In the genomic region with DNA sequence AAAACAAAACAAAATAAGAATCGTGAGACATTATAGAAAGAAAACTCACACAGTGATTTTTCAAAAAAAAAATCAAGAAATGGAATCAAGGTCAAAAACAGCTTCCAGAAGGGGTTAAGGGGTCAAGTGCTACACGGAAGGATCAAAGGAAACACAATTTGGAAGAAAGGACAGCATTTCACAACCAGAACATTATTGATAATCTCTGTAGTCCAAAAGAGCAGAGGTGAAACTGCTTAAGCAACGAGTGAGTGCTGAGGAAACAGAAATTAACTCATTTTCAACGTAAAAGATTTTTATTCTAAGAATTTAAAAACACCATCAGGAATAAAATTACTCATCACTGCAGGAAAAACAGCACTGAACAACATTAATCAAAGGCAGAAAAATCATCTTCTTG, we compare ENCODE assay signal across 30 cellular contexts.
"Had no signal": no experiment of that assay in that cellular context is flagged by ENCODE, and none has a peak within 500 bp of the region (broad histone marks: within the 10 kb centered on the region; RNA-seq: fewer than 3 reads in every experiment).

No MANE protein-coding gene starts in this region.

- ATAC-seq: left ventricle myocardium superior; lower lobe of right lung; naive thymus-derived CD8-positive, alpha-beta T cell; pancreas; right cardiac atrium; stimulated activated naive B cell treated with anti-CD40 and anti-IgM and Interleukin-4, amounts not matched to agents 10 μg/mL and 1 μg/mL and 100 μg/mL, for 72 hours; stimulated activated naive CD8-positive, alpha-beta T cell treated with anti-CD3 and anti-CD28 coated beads, Interleukin-15, Interleukin-2, amounts not matched to agents 100 U/mL and 50 U/mL, for 24 hours had no signal

- DNase-seq: hypothalamus; immature natural killer cell; left ventricle myocardium superior; lower lobe of right lung; mammary epithelial cell; mesenchymal stem cell; naive thymus-derived CD8-positive, alpha-beta T cell; nucleus accumbens; pancreas; posterior cingulate gyrus; retina; right cardiac atrium; sigmoid colon; small intestine; spleen; stimulated activated CD4-positive, alpha-beta T cell treated with anti-CD3 and anti-CD28 coated beads, Interleukin-1b, Interleukin-23, amount 100 ng/mL, for 48 hours; stimulated activated CD4-positive, alpha-beta T cell treated with anti-CD3 and anti-CD28 coated beads, Interleukin-2, amount 100 ng/mL, for 48 hours; stimulated activated CD4-positive, alpha-beta T cell treated with anti-CD3 and anti-CD28 coated beads, Interleukin-4, amount 100 ng/mL, for 4 hours; stimulated activated CD8-positive, alpha-beta memory T cell treated with anti-CD3 and anti-CD28 coated beads, Interleukin-4, amount 100 ng/mL, for 48 hours; stimulated activated naive B cell treated with anti-CD40 and anti-IgM and Interleukin-4, amounts not matched to agents 10 μg/mL and 1 μg/mL and 100 μg/mL, for 72 hours; stimulated activated naive CD8-positive, alpha-beta T cell treated with anti-CD3 and anti-CD28 coated beads, Interleukin-15, Interleukin-2, amounts not matched to agents 100 U/mL and 50 U/mL, for 24 hours; stomach; testis; thyroid gland; transverse colon; upper lobe of left lung had no signal

- H3K9me3 ChIP-seq: lower lobe of right lung, pancreas, prostate gland, sigmoid colon, spleen, stomach, testis, thyroid gland, transverse colon, upper lobe of left lung, vagina had no signal

- H3K27ac ChIP-seq: lower lobe of right lung, pancreas, prostate gland, sigmoid colon, spleen, stomach, testis, thyroid gland, transverse colon, upper lobe of left lung, vagina had no signal

- H3K4me3 ChIP-seq: lower lobe of right lung, pancreas, prostate gland, sigmoid colon, spleen, stomach, testis, thyroid gland, transverse colon, upper lobe of left lung, vagina had no signal

- H3K36me3 ChIP-seq: pancreas, prostate gland had no signal

- H3K27ac Mint-ChIP-seq: immature natural killer cell; naive thymus-derived CD8-positive, alpha-beta T cell; nephron; stimulated activated naive B cell treated with anti-CD40 and anti-IgM and Interleukin-4, amounts not matched to agents 10 μg/mL and 1 μg/mL and 100 μg/mL, for 72 hours had no signal

- H3K27me3 ChIP-seq: pancreas, sigmoid colon, spleen, stomach, testis, thyroid gland, transverse colon, upper lobe of left lung, vagina had no signal

- H3K4me1 Mint-ChIP-seq: nephron, neural crest cell had no signal

- H3K27me3 Mint-ChIP-seq: naive thymus-derived CD8-positive, alpha-beta T cell; stimulated activated naive B cell treated with anti-CD40 and anti-IgM and Interleukin-4, amounts not matched to agents 10 μg/mL and 1 μg/mL and 100 μg/mL, for 72 hours had no signal

- H3K4me1 ChIP-seq: pancreas, prostate gland, sigmoid colon, stomach, testis, thyroid gland, transverse colon had no signal

- H3K4me3 Mint-ChIP-seq: immature natural killer cell; naive thymus-derived CD8-positive, alpha-beta T cell; nephron; neural crest cell; stimulated activated naive B cell treated with anti-CD40 and anti-IgM and Interleukin-4, amounts not matched to agents 10 μg/mL and 1 μg/mL and 100 μg/mL, for 72 hours had no signal

- H3K9me3 Mint-ChIP-seq: immature natural killer cell; naive thymus-derived CD8-positive, alpha-beta T cell; nephron; neural crest cell; stimulated activated naive B cell treated with anti-CD40 and anti-IgM and Interleukin-4, amounts not matched to agents 10 μg/mL and 1 μg/mL and 100 μg/mL, for 72 hours had no signal
